ENCODE assay signal across 9 cellular contexts in the genomic region with DNA sequence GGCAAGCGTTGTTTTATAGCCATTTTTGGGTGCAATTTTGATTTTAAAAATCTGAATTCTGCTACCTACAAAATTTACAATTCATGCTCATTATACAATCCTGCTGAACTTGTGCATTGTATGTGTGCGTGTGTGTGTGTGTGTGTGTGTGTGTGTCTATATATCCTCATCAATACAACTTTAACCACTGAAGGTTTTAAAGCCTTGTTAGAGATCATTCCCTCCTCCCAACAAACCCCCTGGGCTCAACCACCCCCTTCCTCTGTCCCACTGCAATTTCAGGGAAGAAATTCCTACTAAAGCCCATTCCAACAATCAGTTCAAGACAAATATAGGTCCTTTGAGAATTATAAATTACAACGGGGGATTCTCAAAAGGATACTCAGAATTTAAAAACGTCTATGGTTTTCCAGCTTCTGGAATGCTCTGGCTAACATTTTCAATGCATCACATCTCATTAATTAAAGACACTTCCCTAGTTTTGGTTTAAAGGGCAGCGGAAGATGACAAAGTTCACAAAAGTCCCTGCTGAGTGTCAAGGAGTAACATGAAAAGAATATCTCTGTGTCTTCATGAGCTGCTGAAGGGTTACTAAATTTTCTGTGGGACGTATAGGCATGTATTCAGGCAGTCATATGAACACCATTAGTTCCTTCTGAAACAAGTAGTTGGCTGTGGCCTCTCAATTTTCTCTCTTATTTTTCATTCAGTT. TPM values are rescaled to one million over a fixed set of nuclear protein-coding genes. Genes with fewer than 3 reads are reported as not detected.
DNase-seq lines count a peak whose midpoint lies in the region; ATAC-seq and TF ChIP-seq lines count a peak whose summit lies in the region.
"Had no signal": no experiment of that assay in that cellular context is flagged by ENCODE, and none has a peak within 500 bp of the region (broad histone marks: within the 10 kb centered on the region; RNA-seq: fewer than 3 reads in every experiment).

No MANE protein-coding gene starts in this region.

- H3K9me3 ChIP-seq in transverse colon, result no peaks in the 10 kb centered on the region

- H3K4me1 ChIP-seq in transverse colon, result no peaks in the 10 kb centered on the region

- in situ Hi-C loops in astrocyte of the cerebellum (cut with HindIII; ENCODE audit: low sequenced_read_pairs) (no loop called here), transverse colon (cut with MboI; ENCODE audit: low pct_ligation_motif_present in 1 of 4, low pct_unique_long_range_greater_than_20kb in 1 of 4, low sequenced_read_pairs in 3 of 4) (loop anchor here in 2 of 4 donors (10.0 to 25.0 kb wide), 2 partner anchors 211 to 817 kb away; no protein-coding TSS in a partner anchor)

- H3K4me1 Mint-ChIP-seq in activated T-cell treated with anti-CD3 and anti-CD28 coated beads, Interleukin-2, amount 50 U/mL, for 4 hours (ENCODE audit: low read depth), result peaks cover 20% of the 10 kb centered on the region

- DNase-seq in activated T-cell treated with anti-CD3 and anti-CD28 coated beads, Interleukin-2, amount 50 U/mL, for 4 hours, result no peak
- no peak for DNase-seq in activated T-cell treated with anti-CD3 and anti-CD28 coated beads, Interleukin-2, amount 50 U/mL, for 48 hours
- DNase-seq in astrocyte of the cerebellum (ENCODE audit: low read depth) (no peak), kidney epithelial cell (ENCODE audit: low read depth) (no peak), transverse colon (no peak), cerebellar nuclear complex (lab: John Stamatoyannopoulos, UW) (no peak), NOMO-1 treated with dmso at 0.1 percent for 144 hours (lab: John Stamatoyannopoulos, UW; ENCODE audit: unreplicated experiment) (no peak)

- H3K27ac ChIP-seq in transverse colon, result peak overlapping the region; percentile 62 to 84 (median 66)
- H3K27ac ChIP-seq: C4-2B had no signal

- peak overlapping the region; percentile 87 for H3K4me3 Mint-ChIP-seq in activated T-cell treated with anti-CD3 and anti-CD28 coated beads, Interleukin-2, amount 50 U/mL, for 4 hours

- TF ChIP-seq CTCF in astrocyte of the cerebellum (IDR thresholded peaks at IDR 0.05; ENCODE audit: low read depth, low read length, missing control alignments) (no peak), kidney epithelial cell (IDR thresholded peaks at IDR 0.05; ENCODE audit: insufficient read depth, low read length, poor library complexity, severe bottlenecking) (no peak), transverse colon (IDR thresholded peaks at IDR 0.05) (no peak)

- peaks cover 2% of the 10 kb centered on the region for H3K27me3 Mint-ChIP-seq in activated T-cell treated with anti-CD3 and anti-CD28 coated beads, Interleukin-2, amount 50 U/mL, for 4 hours (ENCODE audit: low read depth)

- intact Hi-C loops in transverse colon (cut with DNase I; ENCODE audit: low total_unique reads), result loop anchor here (10.0 kb wide), 1 partner anchor 119 kb away; no protein-coding TSS in a partner anchor

- H3K36me3 Mint-ChIP-seq in activated T-cell treated with anti-CD3 and anti-CD28 coated beads, Interleukin-2, amount 50 U/mL, for 4 hours (ENCODE audit: insufficient read depth), result no peaks in the 10 kb centered on the region

- H3K36me3 ChIP-seq in kidney epithelial cell (ENCODE audit: control insufficient read depth, insufficient read depth, low read length) (no peaks in the 10 kb centered on the region), transverse colon (no peaks in the 10 kb centered on the region)

- H3K27me3 ChIP-seq in kidney epithelial cell (ENCODE audit: control insufficient read depth, insufficient read depth, low read length) (no peaks in the 10 kb centered on the region), transverse colon (no peaks in the 10 kb centered on the region)

- WGBS in transverse colon (ENCODE audit: low coverage in 1 of 2), 2 donors, result 30% methylated on average over 6 of the region's 6 CpGs

- no peak for TF ChIP-seq EP300 in transverse colon (IDR thresholded peaks at IDR 0.05; ENCODE audit: low read depth)

- no peaks in the 10 kb centered on the region for H3K9me3 Mint-ChIP-seq in activated T-cell treated with anti-CD3 and anti-CD28 coated beads, Interleukin-2, amount 50 U/mL, for 4 hours

- TF ChIP-seq POLR2A in transverse colon (IDR thresholded peaks at IDR 0.05), result no peak

- H3K4me3 ChIP-seq in astrocyte of the cerebellum (ENCODE audit: low read depth, low read length), result peak overlapping the region; percentile 61
- peak overlapping the region; percentile 63 for H3K4me3 ChIP-seq in kidney epithelial cell (ENCODE audit: low read depth, low read length)
- peak overlapping the region; percentile 25 to 54 (median 36) for H3K4me3 ChIP-seq in transverse colon

- ATAC-seq in activated T-cell treated with anti-CD3 and anti-CD28 coated beads, Interleukin-2, amount 50 U/mL, for 4 hours, result peak in 1 of 2 donors; percentile 9
- ATAC-seq in GM21825 (IDR thresholded peaks at IDR 0.05; ENCODE audit: unreplicated experiment), result no peak

RNA-seq across cellular contexts. Expression of gene SEMA3A, which starts 0.9 kb away (rescaled TPM):
- under 1 TPM; 0.03 to 0.11 (median 0.08) TPM for total RNA-seq in activated T-cell treated with anti-CD3 and anti-CD28 coated beads, Interleukin-2, amount 50 U/mL, for 4 hours
- total RNA-seq in kidney epithelial cell, result 6.2 and 6.8 TPM in 2 replicates
- 1 to 10 TPM in 3 of 4 donors, under 1 TPM in 1; 1.00 to 8.3 (median 4.7) TPM for total RNA-seq in transverse colon
